ENCODE assay signal across 8 cellular contexts in genomic region chr3:133895208-133896001, GRCh38. TPM values are rescaled to one million over a fixed set of nuclear protein-coding genes. Genes with fewer than 3 reads are reported as not detected.
DNase-seq lines count a peak whose midpoint lies in the region; ATAC-seq and TF ChIP-seq lines count a peak whose summit lies in the region.

Gene RAB6B (minus strand): TSS chr3:133895882. CDS start chr3:133895466, 416 bp downstream.

- CTCF ChIA-PET in AG04449 (lab: Yijun Ruan, JAX) = no interaction called here

- POLR2A ChIA-PET in AG04449 (lab: Yijun Ruan, JAX) = no interaction called here

- intact Hi-C loops in body of pancreas (cut with DNase I) = no loop called here

- peak within 1 kb of the TSS; percentile 66 for H3K4me3 ChIP-seq in AG04449 (ENCODE audit: low read depth, low read length)
- peak within 1 kb of the TSS; percentile 10 for H3K4me3 ChIP-seq in GM12875 (ENCODE audit: low read depth, low read length)
- peak within 1 kb of the TSS; percentile 37 to 83 for H3K4me3 ChIP-seq in body of pancreas
- peak within 1 kb of the TSS; percentile 69 for H3K4me3 ChIP-seq in iPS DF 6.9 (ENCODE audit: low read length)

- H3K27me3 ChIP-seq in body of pancreas (no peaks in the 10 kb centered on the region), iPS DF 6.9 (ENCODE audit: control insufficient read depth, insufficient read depth, low read length) (peaks cover 16% of the 10 kb centered on the region)

- H3K27ac ChIP-seq in body of pancreas (no peak within 1 kb of the TSS), iPS DF 6.9 (ENCODE audit: low read length) (no peak within 1 kb of the TSS)

- WGBS in body of pancreas, 2 donors = 0% methylated on average over 23 to 73 of the region's 80 CpGs
- WGBS in iPS DF 6.9 (ENCODE audit: insufficient coverage, insufficient read length) = no CpG with 5 or more reads among the region's 80 CpGs

- H3K36me3 ChIP-seq in body of pancreas (replicated peaks in 1 of 2; ENCODE audit: insufficient read depth in 1 of 2, low read depth in 2 of 2) (no peaks in the 10 kb centered on the region), iPS DF 6.9 (ENCODE audit: control insufficient read depth, insufficient read depth, low read length) (no peaks in the 10 kb centered on the region)

- DNase-seq in AG04449 (ENCODE audit: low read depth, low spot score) (no peak), NCI-H2196 treated with DMSO at 0.1 percent for 48 hours (lab: John Stamatoyannopoulos, UW; ENCODE audit: unreplicated experiment) (peak; percentile 19), body of pancreas (peak; percentile 36 to 68 (median 48)), iPS DF 6.9 (ENCODE audit: low read depth, low spot score) (no peak), putamen (ENCODE audit: low spot score) (peak; percentile 81)
- DNase-seq in activated CD4-positive, CD25-positive, alpha-beta regulatory T cell (lab: John Stamatoyannopoulos, UW) = no peak

- TF ChIP-seq POLR2A in body of pancreas (IDR thresholded peaks at IDR 0.05) = peak in 2 of 3 donors; percentile 8 to 23

- H3K4me1 ChIP-seq in body of pancreas (peaks cover 19% of the 10 kb centered on the region), iPS DF 6.9 (ENCODE audit: control insufficient read depth, insufficient read depth, low read length) (peaks cover 8% of the 10 kb centered on the region)

- no peaks in the 10 kb centered on the region for H3K9me3 ChIP-seq in body of pancreas
- H3K9me3 ChIP-seq in iPS DF 6.9 (ENCODE audit: control insufficient read depth, insufficient read depth, low read length) = no peaks in the 10 kb centered on the region

- TF ChIP-seq CTCF in AG04449 (IDR thresholded peaks at IDR 0.05; ENCODE audit: insufficient read depth, low read length, missing control alignments) (no peak), GM12875 (IDR thresholded peaks at IDR 0.05; ENCODE audit: borderline replicate concordance, insufficient read depth, low read depth, low read length) (no peak), body of pancreas (IDR thresholded peaks at IDR 0.05) (no peak)

- ATAC-seq in body of pancreas = peak; percentile 77
- no peak for ATAC-seq in HG03045 (IDR thresholded peaks at IDR 0.05; ENCODE audit: unreplicated experiment)

RNA-seq across cellular contexts. Expression of gene RAB6B, which starts in this region (rescaled TPM):
- 1 to 10 TPM; 2.6 to 3.0 TPM for total RNA-seq in body of pancreas

Comparison
In these comparisons a context has a peak if more than half of its experiments do, and no peak if none do; other contexts are left out.
1. DNase-seq: peak in NCI-H2196 treated with DMSO at 0.1 percent for 48 hours (single experiment), body of pancreas (4 of 4) and putamen (single experiment); none in AG04449 (single experiment), iPS DF 6.9 (single experiment) and activated CD4-positive, CD25-positive, alpha-beta regulatory T cell (0 of 4).
2. H3K4me3 ChIP-seq: peak in every context shown above with its lines; median percentile 69 in iPS DF 6.9; 66 in AG04449; 60 in body of pancreas; 10 in GM12875.